Comparison of ENCODE assay signal across 23 cellular contexts in the genomic region with DNA sequence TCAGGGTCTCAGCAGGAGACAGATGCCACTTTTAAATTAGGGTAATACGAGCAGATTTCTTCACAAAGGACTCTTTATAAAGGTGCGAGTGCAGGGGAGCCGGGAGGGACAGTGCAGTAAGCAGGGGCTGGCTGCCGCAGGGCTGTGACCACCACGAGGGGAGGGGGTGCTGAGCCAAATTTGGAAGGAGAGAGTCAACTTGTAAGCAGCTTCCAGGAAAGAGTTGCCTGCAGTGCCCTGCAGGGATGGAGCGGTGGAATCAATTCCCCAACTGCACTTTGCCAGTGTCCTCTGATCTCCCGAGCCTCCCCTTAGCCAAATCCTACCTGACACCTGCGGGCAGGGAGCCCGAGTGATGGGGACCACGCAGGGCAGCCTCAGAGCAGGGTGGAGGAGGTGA. TPM values are rescaled to one million over a fixed set of nuclear protein-coding genes. Genes with fewer than 3 reads are reported as not detected.
DNase-seq lines count a peak whose midpoint lies in the region; ATAC-seq, FAIRE-seq and TF ChIP-seq lines count a peak whose summit lies in the region.
"Had no signal": no experiment of that assay in that cellular context is flagged by ENCODE, and none has a peak within 500 bp of the region (broad histone marks: within the 10 kb centered on the region; RNA-seq: fewer than 3 reads in every experiment).

No MANE protein-coding gene starts in this region.

- peaks cover 3% of the 10 kb centered on the region for H3K27me3 Mint-ChIP-seq in activated T-cell treated with anti-CD3 and anti-CD28 coated beads, Interleukin-2, amount 50 U/mL, for 72 hours (ENCODE audit: low read depth)

- peaks cover 2 to 48% (median 39%) of the 10 kb centered on the region in 4 experiments for H3K4me1 ChIP-seq in H1 (replicated peaks in 1 of 4; ENCODE audit: control insufficient read depth in 3 of 4, insufficient read depth in 4 of 4, low read length in 3 of 4)
- H3K4me1 ChIP-seq in HepG2 (ENCODE audit: insufficient read depth, low read length): peaks cover 30% of the 10 kb centered on the region
- H3K4me1 ChIP-seq: uterus had no signal

- H3K4ac ChIP-seq in H1 (replicated peaks; ENCODE audit: insufficient read length, low read depth, low read length): no peak overlapping the region

- peaks cover 0 to 2% of the 10 kb centered on the region in 2 donors for H3K36me3 Mint-ChIP-seq in activated T-cell treated with anti-CD3 and anti-CD28 coated beads, Interleukin-2, amount 50 U/mL, for 72 hours (ENCODE audit: insufficient read depth in 2 of 2)
- peaks cover 11% of the 10 kb centered on the region for H3K36me3 Mint-ChIP-seq in stimulated activated effector memory CD8-positive, alpha-beta T cell treated with anti-CD3 and anti-CD28 coated beads, Interleukin-12 subunit alpha, Interleukin-12 subunit beta, amount 100 ng/mL, for 72 hours

- no peak for TF ChIP-seq POLR2A in H1 (IDR thresholded peaks at IDR 0.05; ENCODE audit: control extremely low read depth in 1 of 2, low read depth in 2 of 2, low read length in 2 of 2)
- TF ChIP-seq POLR2A in HepG2 (IDR thresholded peaks at IDR 0.05; ENCODE audit: insufficient read depth in 1 of 2, low read depth in 2 of 2, low read length in 2 of 2): no peak

- TF ChIP-seq EP300 in H1 (IDR thresholded peaks at IDR 0.05; ENCODE audit: borderline replicate concordance in 1 of 2, low read depth in 2 of 2, low read length in 2 of 2) (no peak), HepG2 (IDR thresholded peaks at IDR 0.05; ENCODE audit: low read depth in 2 of 2, low read length in 2 of 2) (no peak), HepG2 (CRISPR knock-in tag; IDR thresholded peaks at IDR 0.05; ENCODE audit: borderline replicate concordance) (no peak)

- H2AK5ac ChIP-seq in H1 (ENCODE audit: low read depth, low read length): no peak overlapping the region

- H2BK12ac ChIP-seq in H1 (ENCODE audit: low read depth, low read length): peak overlapping the region; percentile 94; the same call in 1 of the 2 replicates

- TF ChIP-seq RAD21 in H1 (IDR thresholded peaks at IDR 0.05 in 1 of 2, conservative IDR thresholded peaks at IDR 0.05 in 1 of 2; ENCODE audit: low read depth in 2 of 2, low read length in 2 of 2) (no peak), HepG2 (CRISPR knock-in tag; IDR thresholded peaks at IDR 0.05) (no peak)

- no peak for ATAC-seq in activated T-cell treated with anti-CD3 and anti-CD28 coated beads, Interleukin-2, amount 50 U/mL, for 72 hours (replicated peaks in 1 of 2)
- ATAC-seq in stimulated activated effector memory CD8-positive, alpha-beta T cell treated with anti-CD3 and anti-CD28 coated beads, Interleukin-12 subunit alpha, Interleukin-12 subunit beta, amount 100 ng/mL, for 72 hours: no peak
- ATAC-seq in HepG2 (no peak), GM21367 (IDR thresholded peaks at IDR 0.05; ENCODE audit: unreplicated experiment) (no peak)

- peak overlapping the region; percentile 68 to 73 for H3K4me2 ChIP-seq in H1 (ENCODE audit: insufficient read depth in 1 of 2, low read depth in 2 of 2, low read length in 2 of 2)
- H3K4me2 ChIP-seq in HepG2 (ENCODE audit: low read depth, low read length): no peak overlapping the region
- H3K4me2 ChIP-seq: smooth muscle cell had no signal

- H3K18ac ChIP-seq in H1 (ENCODE audit: extremely low read depth, low read length): peak overlapping the region; percentile 22

- H3K27ac ChIP-seq in H1 (ENCODE audit: low read depth, low read length) (no peak overlapping the region), HepG2 (ENCODE audit: extremely low read length, insufficient read depth, low read length) (no peak overlapping the region)
- H3K27ac ChIP-seq: C4-2B, uterus had no signal

- H3K79me2 ChIP-seq in H1 (ENCODE audit: control insufficient read depth in 1 of 2, insufficient read depth in 2 of 2, low read length in 2 of 2): no peaks in the 10 kb centered on the region
- H3K79me2 ChIP-seq in HepG2 (ENCODE audit: insufficient read depth, low read length): no peaks in the 10 kb centered on the region

- no peak overlapping the region for H3K14ac ChIP-seq in H1 (ENCODE audit: insufficient read length)

- H4K8ac ChIP-seq in H1 (ENCODE audit: extremely low read depth, insufficient read depth, low read length): no peak overlapping the region

- POLR2A ChIA-PET in H1 (lab: Charles Lee; ENCODE audit: partially characterized antibody): interaction anchor here (1.4 to 2.7 kb wide), 4 partner anchors 22 to 32 kb away, joined by 3 to 10 read pairs (median 6); no protein-coding TSS in a partner anchor
- POLR2A ChIA-PET in HepG2 (lab: Yijun Ruan, JAX): no interaction called here

- peak overlapping the region; percentile 12 for H3K27ac Mint-ChIP-seq in activated T-cell treated with anti-CD3 and anti-CD28 coated beads, Interleukin-2, amount 50 U/mL, for 72 hours
- peak overlapping the region; percentile 73 for H3K27ac Mint-ChIP-seq in stimulated activated effector memory CD8-positive, alpha-beta T cell treated with anti-CD3 and anti-CD28 coated beads, Interleukin-12 subunit alpha, Interleukin-12 subunit beta, amount 100 ng/mL, for 72 hours

- DNase-seq in activated T-cell treated with anti-CD3 and anti-CD28 coated beads, Interleukin-2, amount 50 U/mL, for 72 hours: no peak
- no peak for DNase-seq in activated T-cell treated with anti-CD3 and anti-CD28 coated beads, Interleukin-2, amount 50 U/mL, for 1 hour
- DNase-seq in NCI-H69 (lab: John Stamatoyannopoulos, UW) (peak; percentile 59), H1 (ENCODE audit: low read depth in 1 of 2, low spot score in 2 of 2) (no peak), HepG2 (ENCODE audit: low spot score) (no peak), G401 (ENCODE audit: low spot score) (no peak)
- no peak for DNase-seq in stimulated activated effector memory CD8-positive, alpha-beta T cell treated with anti-CD3 and anti-CD28 coated beads, Interleukin-12 subunit alpha, Interleukin-12 subunit beta, amount 100 ng/mL, for 72 hours (ENCODE audit: low spot score in 2 of 2)
- DNase-seq: activated CD4-positive, alpha-beta T cell treated with anti-CD3 and anti-CD28 coated beads, Interleukin-2, amount 50 U/mL, for 4 hours; DMS53; Kasumi-1; NCI-H1092 treated with DMSO at 0.1 percent for 48 hours; NCI-H2107; NCI-H526; nucleus accumbens; Right ventricle myocardium superior; stimulated activated CD4-positive, alpha-beta T cell treated with anti-CD3 and anti-CD28 coated beads, Interleukin-4, amount 100 ng/mL, for 1 hour; SW 1271; uterus had no signal

- no peaks in the 10 kb centered on the region for H3K79me1 ChIP-seq in H1 (ENCODE audit: low read depth, low read length)

- H4K20me1 ChIP-seq in H1 (replicated peaks in 1 of 2; ENCODE audit: control insufficient read depth in 1 of 2, insufficient read depth in 2 of 2, low read length in 2 of 2) (no peaks in the 10 kb centered on the region), HepG2 (ENCODE audit: insufficient read depth, low read length) (no peaks in the 10 kb centered on the region)

- no peak overlapping the region for H3K23ac ChIP-seq in H1 (ENCODE audit: insufficient read length)

- H2BK15ac ChIP-seq in H1 (ENCODE audit: low read length): no peak overlapping the region

- H2AFZ ChIP-seq in H1 (ENCODE audit: low read length): 0 out of 2 replicates have a peak overlapping the region, but pooled peaks have one; percentile 90
- no peak overlapping the region for H2AFZ ChIP-seq in HepG2 (ENCODE audit: low read length)

- H3K27me3 ChIP-seq in H1 (replicated peaks in 1 of 4; ENCODE audit: control insufficient read depth in 3 of 4, extremely low read depth in 1 of 4, insufficient read depth in 3 of 4, low read length in 3 of 4) (peaks cover 0 to 29% (median 21%) of the 10 kb centered on the region in 4 experiments; a peak in 6 of 7 replicates), HepG2 (ENCODE audit: control insufficient read depth in 1 of 2, insufficient read depth in 2 of 2, low read length in 2 of 2) (peaks cover 4 to 56% of the 10 kb centered on the region in 2 experiments)
- H3K27me3 ChIP-seq: uterus had no signal

- in situ Hi-C loops in HepG2 (cut with HindIII; ENCODE audit: extremely low pct_ligation_motif_present, low pct_unique_long_range_greater_than_20kb): no loop called here
- in situ Hi-C loops in G401 (cut with HindIII; ENCODE audit: low sequenced_read_pairs): no loop called here

- H2BK20ac ChIP-seq in H1 (ENCODE audit: low read length): no peak overlapping the region

- CTCF ChIA-PET in H1 (lab: Charles Lee; ENCODE audit: partially characterized antibody): interaction anchor here (1.0 to 2.8 kb wide), 6 partner anchors 11 to 52 kb away, joined by 3 to 14 read pairs (median 6); no protein-coding TSS in a partner anchor
- CTCF ChIA-PET in HepG2 (lab: Yijun Ruan, JAX; ENCODE audit: low intra/inter-chr PET ratio, low total read pairs): no interaction called here

- 36% methylated on average over 10 of the region's 10 CpGs; no CpG with 5 or more reads in 1 of the 2 experiments for WGBS in H1 (ENCODE audit: extremely low coverage in 1 of 2, insufficient coverage in 1 of 2, insufficient read length in 1 of 2, insufficient replicate concordance in 2 of 2, low coverage in 1 of 2, low lambda C conversion rate in 2 of 2, missing lambda C conversion rate in 1 of 2), 2 experiments
- WGBS in HepG2 (ENCODE audit: low lambda C conversion rate): 44% methylated on average over 10 of the region's 10 CpGs

- FAIRE-seq in H1 (lab: Jason Lieb, UNC) (no peak), HepG2 (lab: Jason Lieb, UNC) (no peak)
- FAIRE-seq: frontal cortex had no signal

- H3K9ac ChIP-seq in H1 (replicated peaks in 1 of 4; ENCODE audit: extremely low read depth in 1 of 4, low read depth in 3 of 4, low read length in 3 of 4) (no peak overlapping the region), HepG2 (ENCODE audit: insufficient read depth, low read depth, low read length) (no peak overlapping the region)

- peak overlapping the region; percentile 63 for H4K91ac ChIP-seq in H1 (replicated peaks; ENCODE audit: insufficient read length, low read length)

- no peak overlapping the region for H2BK120ac ChIP-seq in H1 (replicated peaks; ENCODE audit: low read depth, low read length)

- H3K9me3 ChIP-seq in H1 (ENCODE audit: insufficient read depth in 2 of 2, low read depth in 1 of 2, low read length in 1 of 2): no peaks in the 10 kb centered on the region
- H3K9me3 ChIP-seq in HepG2 (ENCODE audit: low read length): no peaks in the 10 kb centered on the region
- H3K9me3 ChIP-seq: uterus had no signal

- intact Hi-C loops in HepG2 (cut with micrococcal nuclease; ENCODE audit: unreplicated experiment): no loop called here

- peaks cover 5% of the 10 kb centered on the region for H3K23me2 ChIP-seq in H1 (ENCODE audit: low read depth, low read length)

- H3K4me3 Mint-ChIP-seq in activated T-cell treated with anti-CD3 and anti-CD28 coated beads, Interleukin-2, amount 50 U/mL, for 72 hours: peak overlapping the region in 1 of 2 donors; percentile 44
- no peak overlapping the region for H3K4me3 Mint-ChIP-seq in stimulated activated effector memory CD8-positive, alpha-beta T cell treated with anti-CD3 and anti-CD28 coated beads, Interleukin-12 subunit alpha, Interleukin-12 subunit beta, amount 100 ng/mL, for 72 hours
- H3K4me3 Mint-ChIP-seq: activated T-helper 1 cell treated with anti-CD3 and anti-CD28 coated beads, Interleukin-12 subunit alpha, Interleukin-12 subunit beta, Interleukin-2, Interleukin-4 antibody, amounts not matched to agents 30 ng/mL and 10 ng/mL and 1 ng/mL, durations not matched to agents 14 hours and 24 hours and 36 hours had no signal

- H3K4me3 ChIP-seq in H1 (ENCODE audit: extremely low read depth in 1 of 4, insufficient read depth in 2 of 4, low read depth in 3 of 4, low read length in 4 of 4) (peak overlapping the region in 3 of 4 experiments; percentile 4 to 49 (median 10); a peak in 4 of 8 replicates), HepG2 (replicated peaks in 1 of 3; ENCODE audit: insufficient read depth in 1 of 3, low read depth in 2 of 3, low read length in 3 of 3) (no peak overlapping the region)
- H3K4me3 ChIP-seq: smooth muscle cell, uterus had no signal

- H2BK5ac ChIP-seq in H1 (ENCODE audit: low read depth, low read length): no peak overlapping the region

- H3K4me1 Mint-ChIP-seq in activated T-cell treated with anti-CD3 and anti-CD28 coated beads, Interleukin-2, amount 50 U/mL, for 72 hours (ENCODE audit: low read depth): peaks cover 83% of the 10 kb centered on the region
- H3K4me1 Mint-ChIP-seq in stimulated activated effector memory CD8-positive, alpha-beta T cell treated with anti-CD3 and anti-CD28 coated beads, Interleukin-12 subunit alpha, Interleukin-12 subunit beta, amount 100 ng/mL, for 72 hours: peaks cover 75% of the 10 kb centered on the region

- no peak overlapping the region for H4K5ac ChIP-seq in H1 (ENCODE audit: insufficient read length, low read depth, low read length)

- peaks cover 0 to 2% of the 10 kb centered on the region in 2 donors for H3K9me3 Mint-ChIP-seq in activated T-cell treated with anti-CD3 and anti-CD28 coated beads, Interleukin-2, amount 50 U/mL, for 72 hours
- no peaks in the 10 kb centered on the region for H3K9me3 Mint-ChIP-seq in stimulated activated effector memory CD8-positive, alpha-beta T cell treated with anti-CD3 and anti-CD28 coated beads, Interleukin-12 subunit alpha, Interleukin-12 subunit beta, amount 100 ng/mL, for 72 hours
- H3K9me3 Mint-ChIP-seq: activated T-helper 1 cell treated with anti-CD3 and anti-CD28 coated beads, Interleukin-12 subunit alpha, Interleukin-12 subunit beta, Interleukin-2, Interleukin-4 antibody, amounts not matched to agents 30 ng/mL and 10 ng/mL and 1 ng/mL, durations not matched to agents 14 hours and 24 hours and 36 hours had no signal

- no TSS peak for BruUV-seq in HepG2 (replicated peaks; lab: Mats Ljungman, UMichigan)

- H3K36me3 ChIP-seq in H1 (ENCODE audit: control insufficient read depth in 2 of 4, insufficient read depth in 4 of 4, low read length in 3 of 4): no peaks in the 10 kb centered on the region
- H3K36me3 ChIP-seq in HepG2 (replicated peaks in 1 of 2; ENCODE audit: control insufficient read depth in 1 of 2, insufficient read depth in 2 of 2, low read length in 2 of 2): no peaks in the 10 kb centered on the region
- H3K36me3 ChIP-seq: uterus had no signal

- no peak overlapping the region for H3K56ac ChIP-seq in H1 (replicated peaks; ENCODE audit: insufficient read length, low read depth, low read length)

- no peak for TF ChIP-seq CTCF in H1 (IDR thresholded peaks at IDR 0.05; ENCODE audit: control extremely low read depth in 1 of 3, insufficient read depth in 1 of 3, low read depth in 1 of 3, low read length in 3 of 3)
- TF ChIP-seq CTCF in HepG2 (CRISPR knock-in tag; IDR thresholded peaks at IDR 0.05): no peak

RNA-seq across cellular contexts. Expression of a gene that starts 13.9 kb away (rescaled TPM):
- 10 to 100 TPM; 32.2 to 36.4 TPM for total RNA-seq in activated T-cell treated with anti-CD3 and anti-CD28 coated beads, Interleukin-2, amount 50 U/mL, for 72 hours
- 11.0 TPM in 2 replicates for total RNA-seq in H1 (2021; fragmentation: NEBNext Ultra II Directional; extraction: Animal tissue kit (Norgen Biotek cat#: 25700))
- polyA plus RNA-seq in H1 (2011; rRNA removed) (20.6 and 26.5 TPM in 2 replicates), HepG2 (2011; rRNA removed) (44.0 and 48.4 TPM in 2 replicates)
- polyA plus RNA-seq in H1 (2011; cell fraction: cytosol; rRNA removed): 28.8 TPM
- 13.9 TPM for polyA plus RNA-seq in H1 (2011; cell fraction: nucleus; rRNA removed)
- polyA plus RNA-seq in H1 (2012, experiment 1 of 2): 15.0 to 25.7 TPM (median 18.5 TPM) in 4 replicates
- polyA plus RNA-seq in H1 (2012, experiment 2 of 2): 41.9 TPM
- polyA plus RNA-seq in H1 (2013, experiment 1 of 2): 30.8 TPM
- polyA plus RNA-seq in H1 (2013, experiment 2 of 2): 29.4 TPM
- polyA minus RNA-seq in H1 (2011; rRNA and poly(A)+ RNA removed): 4.4 and 4.8 TPM in 2 replicates
- not detected for polyA minus RNA-seq in H1 (2011; cell fraction: cytosol; rRNA and poly(A)+ RNA removed)
- polyA minus RNA-seq in H1 (2011; cell fraction: nucleus; rRNA and poly(A)+ RNA removed): 4.6 TPM
- 66.8 and 72.4 TPM in 2 replicates for total RNA-seq in HepG2 (2016; rRNA removed; fragmentation: Illumina TruSeq; extraction: Trizol)
- 41.5 and 58.5 TPM in 2 replicates for total RNA-seq in HepG2 (2016; cell fraction: cytosol; rRNA removed; fragmentation: Illumina TruSeq; extraction: Trizol; ENCODE audit: low read depth)
- total RNA-seq in HepG2 (2016; cell fraction: insoluble cytoplasmic fraction; rRNA removed; fragmentation: Illumina TruSeq; extraction: Trizol): 69.4 and 83.1 TPM in 2 replicates
- 47.6 and 63.2 TPM in 2 replicates for total RNA-seq in HepG2 (2016; cell fraction: membrane; rRNA removed; fragmentation: Illumina TruSeq; extraction: Trizol)
- total RNA-seq in HepG2 (2016; cell fraction: nucleus; rRNA removed; fragmentation: Illumina TruSeq; extraction: Trizol): 23.1 and 27.7 TPM in 2 replicates
- 65.1 and 68.9 TPM in 2 replicates for polyA plus RNA-seq in HepG2 (2011; cell fraction: cytosol; rRNA removed)
- 24.4 and 25.2 TPM in 2 replicates for polyA plus RNA-seq in HepG2 (2011; cell fraction: nucleus; rRNA removed)
- polyA plus RNA-seq in HepG2 (2012): 27.5 and 30.7 TPM in 2 replicates
- 56.9 and 82.2 TPM in 2 replicates for polyA plus RNA-seq in HepG2 (2016; cell fraction: cytosol; fragmentation: Illumina TruSeq; extraction: Trizol; ENCODE audit: low read depth)
- 94.3 and 99.6 TPM in 2 replicates for polyA plus RNA-seq in HepG2 (2016; cell fraction: insoluble cytoplasmic fraction; fragmentation: Illumina TruSeq; extraction: Trizol; ENCODE audit: low read depth)
- polyA plus RNA-seq in HepG2 (2016; cell fraction: membrane; fragmentation: Illumina TruSeq; extraction: Trizol; ENCODE audit: low read depth): 61.8 and 62.4 TPM in 2 replicates
- 51.1 and 54.5 TPM in 2 replicates for polyA plus RNA-seq in HepG2 (2016; cell fraction: nucleus; fragmentation: Illumina TruSeq; extraction: Trizol; ENCODE audit: insufficient read depth, low read depth)
- 14.3 and 18.2 TPM in 2 replicates for polyA minus RNA-seq in HepG2 (2011; rRNA and poly(A)+ RNA removed; ENCODE audit: low replicate concordance)
- polyA minus RNA-seq in HepG2 (2011; cell fraction: cytosol; rRNA and poly(A)+ RNA removed): 6.4 and 11.3 TPM in 2 replicates
- 6.3 and 11.4 TPM in 2 replicates for polyA minus RNA-seq in HepG2 (2011; cell fraction: nucleus; rRNA and poly(A)+ RNA removed)
- 52.4 and 75.3 TPM in 2 replicates for total RNA-seq in G401 (2014; rRNA removed; shearing (Covaris generic))

Comparison
In these comparisons a context has a peak if more than half of its experiments do, and no peak if none do; other contexts are left out.
1. H3K4me3 ChIP-seq: peak in H1 (3 of 4); none in HepG2 (0 of 3).